Comparison of ENCODE assay signal across 8 cellular contexts in genomic region chr4:78645853-78646757, GRCh38.
A peak's percentile ranks its signal among the peaks of the same experiment; 100 is the strongest.
DNase-seq lines count a peak whose midpoint lies in the region; ATAC-seq and TF ChIP-seq lines count a peak whose summit lies in the region.

No MANE protein-coding gene starts in this region.

- peak overlapping the region in 2 of 3 experiments; percentile 19 to 23 for H3K4me3 ChIP-seq in mammary epithelial cell (replicated peaks in 1 of 3; ENCODE audit: insufficient read depth in 1 of 3, low read depth in 2 of 3, low read length in 3 of 3)
- H3K4me3 ChIP-seq in subcutaneous abdominal adipose tissue (ENCODE audit: low read depth in 1 of 5, low read length in 5 of 5): peak overlapping the region; percentile 13 to 54 (median 38)

- H3K9ac ChIP-seq in mammary epithelial cell (ENCODE audit: insufficient read depth, low read length) (peak overlapping the region; percentile 65), subcutaneous abdominal adipose tissue (ENCODE audit: low read length in 5 of 5) (peak overlapping the region in 4 of 5 donors; percentile 17 to 61 (median 41))

- WGBS in mammary epithelial cell (ENCODE audit: low coverage, missing lambda C conversion rate): 7% methylated on average over 10 of the region's 10 CpGs

- H3K27ac ChIP-seq in mammary epithelial cell (ENCODE audit: insufficient read depth, low read depth, low read length): peak overlapping the region; percentile 79
- peak overlapping the region; percentile 83 for H3K27ac ChIP-seq in subcutaneous abdominal adipose tissue (ENCODE audit: low read depth, low read length)

- TSS peak; percentile 77 for BruUV-seq in mammary epithelial cell (replicated peaks; lab: Mats Ljungman, UMichigan)

- peak overlapping the region; percentile 75 for H3K4me2 ChIP-seq in mammary epithelial cell (ENCODE audit: insufficient read depth, low read depth, low read length)

- H3K27me3 ChIP-seq in mammary epithelial cell (ENCODE audit: insufficient read depth, low read length): no peaks in the 10 kb centered on the region
- no peaks in the 10 kb centered on the region for H3K27me3 ChIP-seq in subcutaneous abdominal adipose tissue (ENCODE audit: control insufficient read depth in 5 of 5, insufficient read depth in 4 of 5, low read length in 5 of 5)

- TF ChIP-seq CTCF in mammary epithelial cell (conservative IDR thresholded peaks at IDR 0.05 in 1 of 2, IDR thresholded peaks at IDR 0.05 in 1 of 2; ENCODE audit: extremely low read depth in 1 of 2, insufficient read depth in 1 of 2, low read depth in 1 of 2, low read length in 2 of 2): no peak
- no peak for TF ChIP-seq CTCF in GM13976 (IDR thresholded peaks at IDR 0.05; ENCODE audit: borderline replicate concordance, control extremely low read depth, extremely low read depth, insufficient read depth, missing control alignments)

- CTCF ChIA-PET in mammary epithelial cell (lab: Charles Lee; ENCODE audit: low non-redundant PET): no interaction called here

- intact Hi-C loops in mammary epithelial cell (cut with micrococcal nuclease): loop anchor here (1.0 kb wide), 3 partner anchors 19 to 130 kb away; partner anchors contain the start of gene BMP2K

- ATAC-seq in GM18511 (IDR thresholded peaks at IDR 0.05; ENCODE audit: unreplicated experiment): peak; percentile 49
- peak; percentile 70 for ATAC-seq in left lobe of liver

- H3K79me2 ChIP-seq in mammary epithelial cell (ENCODE audit: insufficient read depth, low read length): no peaks in the 10 kb centered on the region

- H3K4me1 ChIP-seq in mammary epithelial cell (ENCODE audit: insufficient read depth, low read length) (peaks cover 40% of the 10 kb centered on the region), subcutaneous abdominal adipose tissue (ENCODE audit: control insufficient read depth in 5 of 5, insufficient read depth in 5 of 5, low read length in 5 of 5) (peaks cover 4 to 30% (median 21%) of the 10 kb centered on the region in 5 donors)

- dilution Hi-C loops in mammary epithelial cell (cut with HindIII; ENCODE audit: low sequenced_read_pairs): no loop called here

- H3K9me3 ChIP-seq in mammary epithelial cell (replicated peaks; ENCODE audit: insufficient read depth, low read length) (no peaks in the 10 kb centered on the region), subcutaneous abdominal adipose tissue (ENCODE audit: control insufficient read depth in 5 of 5, low read length in 5 of 5) (no peaks in the 10 kb centered on the region)

- DNase-seq in M059J (ENCODE audit: low read depth) (peak; percentile 86), mammary epithelial cell (peak; percentile 93), left lobe of liver (ENCODE audit: low spot score) (no peak), GDM1 (lab: John Stamatoyannopoulos, UW) (no peak), GM13976 (ENCODE audit: low spot score) (no peak), NCI-H2196 (lab: John Stamatoyannopoulos, UW; ENCODE audit: unreplicated experiment) (no peak)

- peak overlapping the region; percentile 70 for H2AFZ ChIP-seq in mammary epithelial cell (ENCODE audit: low read depth, low read length)

- H3K36me3 ChIP-seq in mammary epithelial cell (ENCODE audit: insufficient read depth, low read length): no peaks in the 10 kb centered on the region
- no peaks in the 10 kb centered on the region for H3K36me3 ChIP-seq in subcutaneous abdominal adipose tissue (ENCODE audit: control insufficient read depth in 5 of 5, insufficient read depth in 5 of 5, low read length in 5 of 5)

- in situ Hi-C loops in mammary epithelial cell (cut with MboI; ENCODE audit: low sequenced_read_pairs in 2 of 2) (no loop called here), GM13976 (cut with MboI; ENCODE audit: low sequenced_read_pairs, unreplicated experiment) (no loop called here)

- H4K20me1 ChIP-seq in mammary epithelial cell (ENCODE audit: insufficient read depth, low read length): no peaks in the 10 kb centered on the region

Comparison
In these comparisons a context has a peak if more than half of its experiments do, and no peak if none do; other contexts are left out.
1. DNase-seq: peak in M059J (single experiment) and mammary epithelial cell (single experiment); none in left lobe of liver (single experiment), GDM1 (single experiment), GM13976 (single experiment) and NCI-H2196 (single experiment).